In the genomic region with DNA sequence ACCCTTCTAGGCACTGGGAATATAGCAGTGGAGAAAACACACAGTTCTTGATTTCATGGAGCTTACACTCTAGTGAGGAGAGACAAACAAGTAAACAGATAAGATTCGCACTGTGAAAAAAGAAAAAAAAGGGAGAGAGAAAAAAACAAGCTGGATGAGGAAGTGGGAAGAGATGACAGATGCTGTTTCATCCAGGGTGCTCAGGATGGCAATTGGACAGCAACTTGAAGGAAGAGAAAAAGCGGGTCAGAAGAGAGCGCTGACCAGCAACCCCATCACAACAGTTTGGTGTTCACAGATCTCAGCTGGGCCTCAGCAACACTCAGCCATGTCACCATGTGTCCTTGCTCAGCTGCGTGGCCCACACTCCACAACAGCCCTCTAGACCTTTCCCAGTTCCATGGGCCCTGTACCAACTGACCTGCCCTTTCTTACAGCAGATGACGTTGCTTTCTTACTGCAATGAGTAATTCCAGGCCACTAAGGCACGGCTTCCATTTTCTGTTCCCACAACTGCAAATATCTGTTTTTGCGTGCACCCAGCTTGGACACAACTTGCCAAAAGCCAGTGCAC, we compare ENCODE assay signal across 29 cellular contexts.
"Had no signal": no experiment of that assay in that cellular context is flagged by ENCODE, and none has a peak within 500 bp of the region (broad histone marks: within the 10 kb centered on the region; RNA-seq: fewer than 3 reads in every experiment).

No MANE protein-coding gene starts in this region.

- H3K27ac ChIP-seq: left ventricle myocardium inferior, neural progenitor cell, ovary, prostate gland, skin epidermis, testis, thyroid gland, transverse colon, upper lobe of left lung, vagina had no signal

- H3K36me3 ChIP-seq: left ventricle myocardium inferior, neural progenitor cell, ovary, prostate gland, thyroid gland, transverse colon, upper lobe of left lung, vagina had no signal

- ATAC-seq: left colon; natural killer cell; right cardiac atrium; sciatic nerve; stimulated activated memory B cell treated with anti-CD40 and anti-IgM and Interleukin-4, amounts not matched to agents 10 μg/mL and 1 μg/mL and 100 μg/mL, for 72 hours; stimulated activated naive CD8-positive, alpha-beta T cell treated with anti-CD3 and anti-CD28 coated beads, Interleukin-15, amount 100 ng/mL, for 72 hours had no signal

- H3K4me2 ChIP-seq: neural progenitor cell had no signal

- H2AFZ ChIP-seq: neural progenitor cell had no signal

- H3K4me1 ChIP-seq: neural progenitor cell, prostate gland, testis, thyroid gland, transverse colon, upper lobe of left lung, vagina had no signal

- DNase-seq: hypothalamus; immature natural killer cell; kidney; left colon; left ventricle myocardium inferior; mesendoderm; naive B cell; natural killer cell; nephron progenitor cell; ovary; retina; right cardiac atrium; stimulated activated CD4-positive, alpha-beta T cell treated with anti-CD3 and anti-CD28 coated beads, Interleukin-2, amount 100 ng/mL, for 48 hours; stimulated activated CD4-positive, alpha-beta T cell treated with anti-CD3 and anti-CD28 coated beads, Interleukin-4, amount 100 ng/mL, for 4 hours; stimulated activated CD8-positive, alpha-beta memory T cell treated with anti-CD3 and anti-CD28 coated beads, Interleukin-4, amount 100 ng/mL, for 48 hours; stimulated activated naive CD4-positive, alpha-beta T cell treated with Interleukin-2 at 50 U/mL for 16 hours; stimulated activated naive CD8-positive, alpha-beta T cell treated with anti-CD3 and anti-CD28 coated beads, Interleukin-15, amount 100 ng/mL, for 72 hours; substantia nigra; testis; thyroid gland; transverse colon; upper lobe of left lung had no signal

- H3K4me3 ChIP-seq: left ventricle myocardium inferior, lung, neural progenitor cell, ovary, prostate gland, skin epidermis, testis, thyroid gland, transverse colon, upper lobe of left lung, vagina had no signal

- H3K9ac ChIP-seq: neural progenitor cell had no signal

- H3K27me3 ChIP-seq: neural progenitor cell, ovary, testis, thyroid gland, transverse colon, upper lobe of left lung, vagina had no signal

- H3K9me3 ChIP-seq: left ventricle myocardium inferior, ovary, prostate gland, testis, thyroid gland, transverse colon, upper lobe of left lung, vagina had no signal
